ENCODE assay signal across 1 cellular context in genomic region chr12:122078141-122079037, GRCh38.
A peak's percentile ranks its signal among the peaks of the same experiment; 100 is the strongest.
TF ChIP-seq lines count a peak whose summit lies in the region.

A gene with protein sequence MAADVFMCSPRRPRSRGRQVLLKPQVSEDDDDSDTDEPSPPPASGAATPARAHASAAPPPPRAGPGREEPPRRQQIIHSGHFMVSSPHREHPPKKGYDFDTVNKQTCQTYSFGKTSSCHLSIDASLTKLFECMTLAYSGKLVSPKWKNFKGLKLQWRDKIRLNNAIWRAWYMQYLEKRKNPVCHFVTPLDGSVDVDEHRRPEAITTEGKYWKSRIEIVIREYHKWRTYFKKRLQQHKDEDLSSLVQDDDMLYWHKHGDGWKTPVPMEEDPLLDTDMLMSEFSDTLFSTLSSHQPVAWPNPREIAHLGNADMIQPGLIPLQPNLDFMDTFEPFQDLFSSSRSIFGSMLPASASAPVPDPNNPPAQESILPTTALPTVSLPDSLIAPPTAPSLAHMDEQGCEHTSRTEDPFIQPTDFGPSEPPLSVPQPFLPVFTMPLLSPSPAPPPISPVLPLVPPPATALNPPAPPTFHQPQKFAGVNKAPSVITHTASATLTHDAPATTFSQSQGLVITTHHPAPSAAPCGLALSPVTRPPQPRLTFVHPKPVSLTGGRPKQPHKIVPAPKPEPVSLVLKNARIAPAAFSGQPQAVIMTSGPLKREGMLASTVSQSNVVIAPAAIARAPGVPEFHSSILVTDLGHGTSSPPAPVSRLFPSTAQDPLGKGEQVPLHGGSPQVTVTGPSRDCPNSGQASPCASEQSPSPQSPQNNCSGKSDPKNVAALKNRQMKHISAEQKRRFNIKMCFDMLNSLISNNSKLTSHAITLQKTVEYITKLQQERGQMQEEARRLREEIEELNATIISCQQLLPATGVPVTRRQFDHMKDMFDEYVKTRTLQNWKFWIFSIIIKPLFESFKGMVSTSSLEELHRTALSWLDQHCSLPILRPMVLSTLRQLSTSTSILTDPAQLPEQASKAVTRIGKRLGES (plus strand): TSS chr12:122078756. CDS start chr12:122078854, 98 bp downstream.

TF ChIP-seq in HepG2, 621 proteins besides CTCF, POLR2A, EP300 and RAD21 (continued from another document and continues in another):
- TF ChIP-seq ZNF646 (CRISPR knock-in tag; IDR thresholded peaks at IDR 0.05) (no peak), NFKB2 (CRISPR knock-in tag; IDR thresholded peaks at IDR 0.05; ENCODE audit: borderline replicate concordance) (peak; percentile 90; the same call in 1 of the 2 replicates), ZNF513 (CRISPR knock-in tag; conservative IDR thresholded peaks at IDR 0.05) (no peak), ZNF782 (CRISPR knock-in tag; IDR thresholded peaks at IDR 0.05; ENCODE audit: borderline replicate concordance) (peak; percentile 12; the same call in 1 of the 2 replicates), DMAP1 (CRISPR knock-in tag; IDR thresholded peaks at IDR 0.05) (no peak; the same call in 1 of the 2 replicates), SNAPC2 (CRISPR knock-in tag; IDR thresholded peaks at IDR 0.05) (0 out of 2 replicates have a peak, but pooled peaks have one; percentile 47), POLR2AphosphoS2 (IDR thresholded peaks at IDR 0.05; ENCODE audit: low read depth, low read length) (no peak), SNAI1 (CRISPR knock-in tag; IDR thresholded peaks at IDR 0.05; ENCODE audit: borderline replicate concordance) (no peak), ZNF781 (CRISPR knock-in tag; IDR thresholded peaks at IDR 0.05; ENCODE audit: borderline replicate concordance, not compliant biosample characterization) (no peak), ZNF552 (CRISPR knock-in tag; IDR thresholded peaks at IDR 0.05; ENCODE audit: borderline replicate concordance) (0 out of 2 replicates have a peak, but pooled peaks have one; percentile 35), SMARCE1 (IDR thresholded peaks at IDR 0.05; ENCODE audit: borderline replicate concordance) (no peak), ZMYM3 (CRISPR knock-in tag; IDR thresholded peaks at IDR 0.05) (no peak), SYNCRIP (IDR thresholded peaks at IDR 0.05; ENCODE audit: insufficient read depth, low read depth, low read length) (no peak), GTF2F1 (IDR thresholded peaks at IDR 0.05; ENCODE audit: low read length) (no peak), HNRNPK (IDR thresholded peaks at IDR 0.05; ENCODE audit: low read depth, low read length, poor library complexity, severe bottlenecking) (no peak), ZNF510 (CRISPR knock-in tag; IDR thresholded peaks at IDR 0.05; ENCODE audit: low read depth) (no peak), PPARG (CRISPR knock-in tag; conservative IDR thresholded peaks at IDR 0.05) (no peak), ZNF547 (CRISPR knock-in tag; IDR thresholded peaks at IDR 0.05) (0 out of 2 replicates have a peak, but pooled peaks have one; percentile 77), ZNF652 (CRISPR knock-in tag; IDR thresholded peaks at IDR 0.05; ENCODE audit: borderline replicate concordance, low read depth) (no peak), IRX3 (CRISPR knock-in tag; IDR thresholded peaks at IDR 0.05; ENCODE audit: borderline replicate concordance, low read depth) (peak; percentile 82; the same call in 1 of the 2 replicates), DBP (CRISPR knock-in tag; IDR thresholded peaks at IDR 0.05; ENCODE audit: not compliant biosample characterization) (peak; percentile 66), HOXA5 (CRISPR knock-in tag; IDR thresholded peaks at IDR 0.05) (0 out of 2 replicates have a peak, but pooled peaks have one; percentile 55), ZNF251 (CRISPR knock-in tag; IDR thresholded peaks at IDR 0.05) (no peak), NFE2L2 (IDR thresholded peaks at IDR 0.05; ENCODE audit: low read length) (no peak), THAP11 (CRISPR knock-in tag; IDR thresholded peaks at IDR 0.05) (peak; percentile 30; the same call in 1 of the 2 replicates), SMYD3 (CRISPR knock-in tag; IDR thresholded peaks at IDR 0.05) (0 out of 2 replicates have a peak, but pooled peaks have one; percentile 33), MNT (IDR thresholded peaks at IDR 0.05) (peak; percentile 23; the same call in 1 of the 2 replicates), ZNF326 (CRISPR knock-in tag; IDR thresholded peaks at IDR 0.05; ENCODE audit: borderline replicate concordance) (no peak), TCF7 (IDR thresholded peaks at IDR 0.05; ENCODE audit: low read depth) (no peak), ZNF496 (CRISPR knock-in tag; IDR thresholded peaks at IDR 0.05; ENCODE audit: insufficient replicate concordance) (no peak), MEF2D (CRISPR knock-in tag; IDR thresholded peaks at IDR 0.05) (no peak), ZNF530 (CRISPR knock-in tag; IDR thresholded peaks at IDR 0.05; ENCODE audit: low read depth) (no peak), FOXC1 (CRISPR knock-in tag; IDR thresholded peaks at IDR 0.05; ENCODE audit: borderline replicate concordance) (peak; percentile 98), KDM3A (CRISPR knock-in tag; IDR thresholded peaks at IDR 0.05; ENCODE audit: low read depth) (no peak)
- TF ChIP-seq, protein P1, sequence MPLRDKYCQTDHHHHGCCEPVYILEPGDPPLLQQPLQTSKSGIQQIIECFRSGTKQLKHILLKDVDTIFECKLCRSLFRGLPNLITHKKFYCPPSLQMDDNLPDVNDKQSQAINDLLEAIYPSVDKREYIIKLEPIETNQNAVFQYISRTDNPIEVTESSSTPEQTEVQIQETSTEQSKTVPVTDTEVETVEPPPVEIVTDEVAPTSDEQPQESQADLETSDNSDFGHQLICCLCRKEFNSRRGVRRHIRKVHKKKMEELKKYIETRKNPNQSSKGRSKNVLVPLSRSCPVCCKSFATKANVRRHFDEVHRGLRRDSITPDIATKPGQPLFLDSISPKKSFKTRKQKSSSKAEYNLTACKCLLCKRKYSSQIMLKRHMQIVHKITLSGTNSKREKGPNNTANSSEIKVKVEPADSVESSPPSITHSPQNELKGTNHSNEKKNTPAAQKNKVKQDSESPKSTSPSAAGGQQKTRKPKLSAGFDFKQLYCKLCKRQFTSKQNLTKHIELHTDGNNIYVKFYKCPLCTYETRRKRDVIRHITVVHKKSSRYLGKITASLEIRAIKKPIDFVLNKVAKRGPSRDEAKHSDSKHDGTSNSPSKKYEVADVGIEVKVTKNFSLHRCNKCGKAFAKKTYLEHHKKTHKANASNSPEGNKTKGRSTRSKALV (CRISPR knock-in tag; IDR thresholded peaks at IDR 0.05), result peak; percentile 82
- TF ChIP-seq, protein P2, sequence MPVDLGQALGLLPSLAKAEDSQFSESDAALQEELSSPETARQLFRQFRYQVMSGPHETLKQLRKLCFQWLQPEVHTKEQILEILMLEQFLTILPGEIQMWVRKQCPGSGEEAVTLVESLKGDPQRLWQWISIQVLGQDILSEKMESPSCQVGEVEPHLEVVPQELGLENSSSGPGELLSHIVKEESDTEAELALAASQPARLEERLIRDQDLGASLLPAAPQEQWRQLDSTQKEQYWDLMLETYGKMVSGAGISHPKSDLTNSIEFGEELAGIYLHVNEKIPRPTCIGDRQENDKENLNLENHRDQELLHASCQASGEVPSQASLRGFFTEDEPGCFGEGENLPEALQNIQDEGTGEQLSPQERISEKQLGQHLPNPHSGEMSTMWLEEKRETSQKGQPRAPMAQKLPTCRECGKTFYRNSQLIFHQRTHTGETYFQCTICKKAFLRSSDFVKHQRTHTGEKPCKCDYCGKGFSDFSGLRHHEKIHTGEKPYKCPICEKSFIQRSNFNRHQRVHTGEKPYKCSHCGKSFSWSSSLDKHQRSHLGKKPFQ (CRISPR knock-in tag; IDR thresholded peaks at IDR 0.05; ENCODE audit: insufficient replicate concordance), result peak; percentile 37
- TF ChIP-seq, protein P3, sequence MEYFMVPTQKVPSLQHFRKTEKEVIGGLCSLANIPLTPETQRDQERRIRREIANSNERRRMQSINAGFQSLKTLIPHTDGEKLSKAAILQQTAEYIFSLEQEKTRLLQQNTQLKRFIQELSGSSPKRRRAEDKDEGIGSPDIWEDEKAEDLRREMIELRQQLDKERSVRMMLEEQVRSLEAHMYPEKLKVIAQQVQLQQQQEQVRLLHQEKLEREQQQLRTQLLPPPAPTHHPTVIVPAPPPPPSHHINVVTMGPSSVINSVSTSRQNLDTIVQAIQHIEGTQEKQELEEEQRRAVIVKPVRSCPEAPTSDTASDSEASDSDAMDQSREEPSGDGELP (IDR thresholded peaks at IDR 0.05; ENCODE audit: borderline replicate concordance, low read depth), result no peak
- TF ChIP-seq, protein P4, sequence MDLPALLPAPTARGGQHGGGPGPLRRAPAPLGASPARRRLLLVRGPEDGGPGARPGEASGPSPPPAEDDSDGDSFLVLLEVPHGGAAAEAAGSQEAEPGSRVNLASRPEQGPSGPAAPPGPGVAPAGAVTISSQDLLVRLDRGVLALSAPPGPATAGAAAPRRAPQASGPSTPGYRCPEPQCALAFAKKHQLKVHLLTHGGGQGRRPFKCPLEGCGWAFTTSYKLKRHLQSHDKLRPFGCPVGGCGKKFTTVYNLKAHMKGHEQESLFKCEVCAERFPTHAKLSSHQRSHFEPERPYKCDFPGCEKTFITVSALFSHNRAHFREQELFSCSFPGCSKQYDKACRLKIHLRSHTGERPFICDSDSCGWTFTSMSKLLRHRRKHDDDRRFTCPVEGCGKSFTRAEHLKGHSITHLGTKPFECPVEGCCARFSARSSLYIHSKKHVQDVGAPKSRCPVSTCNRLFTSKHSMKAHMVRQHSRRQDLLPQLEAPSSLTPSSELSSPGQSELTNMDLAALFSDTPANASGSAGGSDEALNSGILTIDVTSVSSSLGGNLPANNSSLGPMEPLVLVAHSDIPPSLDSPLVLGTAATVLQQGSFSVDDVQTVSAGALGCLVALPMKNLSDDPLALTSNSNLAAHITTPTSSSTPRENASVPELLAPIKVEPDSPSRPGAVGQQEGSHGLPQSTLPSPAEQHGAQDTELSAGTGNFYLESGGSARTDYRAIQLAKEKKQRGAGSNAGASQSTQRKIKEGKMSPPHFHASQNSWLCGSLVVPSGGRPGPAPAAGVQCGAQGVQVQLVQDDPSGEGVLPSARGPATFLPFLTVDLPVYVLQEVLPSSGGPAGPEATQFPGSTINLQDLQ (CRISPR knock-in tag; IDR thresholded peaks at IDR 0.05), result peak; percentile 84
